In genomic region chr14:103716091-103716801, GRCh38 we compare ENCODE assay signal across 8 cellular contexts. TPM values are rescaled to one million over a fixed set of nuclear protein-coding genes. Genes with fewer than 3 reads are reported as not detected.
DNase-seq lines count a peak whose midpoint lies in the region; ATAC-seq, FAIRE-seq and TF ChIP-seq lines count a peak whose summit lies in the region.

No MANE protein-coding gene starts in this region.

- TF ChIP-seq POLR2A in adrenal gland (IDR thresholded peaks at IDR 0.05): no peak

- intact Hi-C loops in A673 (cut with micrococcal nuclease; ENCODE audit: unreplicated experiment) (no loop called here), adrenal gland (cut with DNase I) (no loop called here)

- WGBS in adrenal gland, 4 donors: 4 to 20% (median 6%) methylated on average over 1 to 72 of the region's 72 CpGs
- WGBS in small intestine, 3 donors: 1 to 3% (median 2%) methylated on average over 42 to 72 of the region's 72 CpGs

- peaks cover 21% of the 10 kb centered on the region for H3K4me1 ChIP-seq in A673 (ENCODE audit: insufficient read depth, low read length, poor library complexity, severe bottlenecking)
- H3K4me1 ChIP-seq in adrenal gland (replicated peaks in 1 of 2): peaks cover 5 to 18% of the 10 kb centered on the region in 2 donors
- peaks cover 9% of the 10 kb centered on the region for H3K4me1 ChIP-seq in iPS-20b (ENCODE audit: insufficient read depth, low read length)
- H3K4me1 ChIP-seq in small intestine (ENCODE audit: control insufficient read depth in 2 of 2, insufficient read depth in 1 of 2, low read depth in 1 of 2, low read length in 1 of 2): peaks cover 0 to 16% of the 10 kb centered on the region in 2 donors

- H3K9ac ChIP-seq in iPS-20b (ENCODE audit: low read depth, low read length): peak overlapping the region; percentile 61; the same call in 1 of the 2 replicates

- no peak for TF ChIP-seq CTCF in A673 (conservative IDR thresholded peaks at IDR 0.05; ENCODE audit: low read depth, low read length)
- TF ChIP-seq CTCF in GM12864 (IDR thresholded peaks at IDR 0.05; ENCODE audit: low read depth, low read length, missing control alignments): no peak
- TF ChIP-seq CTCF in adrenal gland (IDR thresholded peaks at IDR 0.05): no peak

- FAIRE-seq in HTR-8/SVneo (lab: Jason Lieb, UNC) (no peak), small intestine (lab: Jason Lieb, UNC) (no peak)

- CTCF ChIA-PET in A673 (lab: Charles Lee): no interaction called here

- H3K9me3 ChIP-seq in A673 (ENCODE audit: low read depth, low read length, poor library complexity, severe bottlenecking): no peaks in the 10 kb centered on the region
- no peaks in the 10 kb centered on the region for H3K9me3 ChIP-seq in adrenal gland (replicated peaks in 1 of 3)
- H3K9me3 ChIP-seq in iPS-20b (ENCODE audit: insufficient read depth, low read depth, low read length): no peaks in the 10 kb centered on the region
- no peaks in the 10 kb centered on the region for H3K9me3 ChIP-seq in small intestine (ENCODE audit: control insufficient read depth, low read depth)

- H3K36me3 ChIP-seq in A673 (ENCODE audit: insufficient read depth, low read length, poor library complexity, severe bottlenecking) (peaks cover 5% of the 10 kb centered on the region), adrenal gland (replicated peaks in 1 of 2) (no peaks in the 10 kb centered on the region), iPS-20b (ENCODE audit: insufficient read depth, low read depth, low read length) (peaks cover 2% of the 10 kb centered on the region; the same call in 1 of the 2 replicates), small intestine (ENCODE audit: control insufficient read depth in 2 of 2, insufficient read depth in 2 of 2, low read length in 2 of 2) (no peaks in the 10 kb centered on the region)

- DNase-seq in A673 (ENCODE audit: low spot score) (no peak), GM12864 (ENCODE audit: low read depth) (no peak), HTR-8/SVneo (ENCODE audit: insufficient read length, low spot score) (peak; percentile 31), adrenal gland (peak in 3 of 7 donors; percentile 45 to 60 (median 46)), small intestine (peak; percentile 51)

- no TSS peak for BruUV-seq in A673 (replicated peaks; lab: Mats Ljungman, UMichigan)

- POLR2A ChIA-PET in A673 (lab: Charles Lee; ENCODE audit: low non-redundant PET): no interaction called here

- H3K27ac ChIP-seq in A673 (ENCODE audit: low read depth, low read length, poor library complexity, severe bottlenecking) (peak overlapping the region; percentile 96), adrenal gland (peak overlapping the region in 3 of 5 donors; percentile 72 to 93 (median 73)), iPS-20b (ENCODE audit: low read length) (no peak overlapping the region), small intestine (ENCODE audit: low read depth in 1 of 2, low read length in 1 of 2) (peak overlapping the region in 1 of 2 donors; percentile 82)

- ATAC-seq in GM18520 (IDR thresholded peaks at IDR 0.05; ENCODE audit: unreplicated experiment): no peak
- no peak for ATAC-seq in GM19324 (IDR thresholded peaks at IDR 0.05; ENCODE audit: low FRiP score, unreplicated experiment)

- H3K4me3 ChIP-seq in A673 (ENCODE audit: low read depth, low read length, poor library complexity, severe bottlenecking) (peak overlapping the region; percentile 79), GM12864 (ENCODE audit: low read depth, low read length) (peak overlapping the region; percentile 84), adrenal gland (peak overlapping the region in 3 of 4 donors; percentile 62 to 99 (median 64)), iPS-20b (ENCODE audit: low read length) (peak overlapping the region; percentile 72), small intestine (ENCODE audit: low read depth in 1 of 2, low read length in 2 of 2) (peak overlapping the region; percentile 69 to 92)

- H3K27me3 ChIP-seq in A673 (replicated peaks; ENCODE audit: insufficient read depth, low read depth, low read length, poor library complexity) (no peaks in the 10 kb centered on the region), adrenal gland (no peaks in the 10 kb centered on the region), iPS-20b (ENCODE audit: insufficient read depth, low read length) (peaks cover 4% of the 10 kb centered on the region; the same call in 1 of the 2 replicates), small intestine (ENCODE audit: control insufficient read depth in 2 of 2, insufficient read depth in 2 of 2, low read length in 2 of 2) (no peaks in the 10 kb centered on the region)

RNA-seq across cellular contexts. Expression of gene ZFYVE21, which starts 0.6 kb away (rescaled TPM):
- total RNA-seq in A673 (2021) (35.7 and 38.6 TPM in 2 replicates), adrenal gland (10 to 100 TPM; 26.4 to 71.4 (median 53.4) TPM)
- polyA plus RNA-seq in adrenal gland (10 to 100 TPM; 21.9 to 41.4 (median 39.1) TPM), small intestine (10 to 100 TPM; 40.0 to 43.6 (median 40.5) TPM)

RNA-seq across cellular contexts. Expression of gene XRCC3, which starts 1.0 kb away (rescaled TPM):
- total RNA-seq in A673 (2021): 82.1 and 91.8 TPM in 2 replicates
- total RNA-seq in adrenal gland: 1 to 10 TPM; 1.3 to 9.0 (median 4.8) TPM
- polyA plus RNA-seq in adrenal gland: 1 to 10 TPM; 2.8 to 5.1 (median 5.0) TPM
- 10 to 100 TPM in 1 of 3 donors, 1 to 10 TPM in 2; 2.7 to 10.8 (median 3.8) TPM for polyA plus RNA-seq in small intestine

Comparison
In these comparisons a context has a peak if more than half of its experiments do, and no peak if none do; other contexts are left out.
1. DNase-seq: peak in HTR-8/SVneo (single experiment) and small intestine (single experiment); none in A673 (single experiment) and GM12864 (single experiment).
2. Peak in every context shown above with its lines, with median percentiles within 50 percentile points of each other: H3K4me3 ChIP-seq.